ENCODE assay signal across 25 cellular contexts in genomic region chr11:75913984-75914383, GRCh38.
DNase-seq lines count a peak whose midpoint lies in the region; ATAC-seq, FAIRE-seq and TF ChIP-seq lines count a peak whose summit lies in the region.
"Had no signal": no experiment of that assay in that cellular context is flagged by ENCODE, and none has a peak within 500 bp of the region (broad histone marks: within the 10 kb centered on the region; RNA-seq: fewer than 3 reads in every experiment).

No MANE protein-coding gene starts in this region.

- no peak for TF ChIP-seq EP300 in K562 (IDR thresholded peaks at IDR 0.05; ENCODE audit: low read length)

- no peak overlapping the region for H2AFZ ChIP-seq in PC-3 (ENCODE audit: low read length)
- H2AFZ ChIP-seq in K562 (ENCODE audit: low read depth, low read length): no peak overlapping the region

- in situ Hi-C loops in K562 (cut with MboI) (no loop called here), GM13977 (cut with MboI; ENCODE audit: low pct_unique_long_range_greater_than_20kb, low sequenced_read_pairs, unreplicated experiment) (no loop called here)

- no peaks in the 10 kb centered on the region for H3K27me3 ChIP-seq in PC-3 (ENCODE audit: low read length)
- H3K27me3 ChIP-seq in K562 (ENCODE audit: control insufficient read depth in 2 of 2, insufficient read depth in 2 of 2, low read length in 2 of 2): no peaks in the 10 kb centered on the region
- H3K27me3 ChIP-seq: BE2C, BLaER1 had no signal

- no peak overlapping the region for H3K4me2 ChIP-seq in PC-3 (ENCODE audit: low read length)
- no peak overlapping the region for H3K4me2 ChIP-seq in K562 (ENCODE audit: insufficient read depth, low read length)
- H3K4me2 ChIP-seq: BLaER1 had no signal

- no peak for FAIRE-seq in K562 (lab: Jason Lieb, UNC)
- FAIRE-seq: A204.1, G401.6, GM19239 had no signal

- no peak overlapping the region for H3K9ac ChIP-seq in PC-3 (ENCODE audit: low read length)
- H3K9ac ChIP-seq in K562 (ENCODE audit: insufficient read depth in 1 of 2, low read depth in 2 of 2, low read length in 2 of 2): no peak overlapping the region
- H3K9ac ChIP-seq: BLaER1 had no signal

- H3K9me3 ChIP-seq in PC-3 (ENCODE audit: low read length) (no peaks in the 10 kb centered on the region), K562 (replicated peaks; ENCODE audit: control insufficient read depth, insufficient read depth, low read depth, low read length) (no peaks in the 10 kb centered on the region)
- H3K9me3 ChIP-seq: BE2C, BLaER1 had no signal

- H3K9me2 ChIP-seq in PC-3 (replicated peaks; ENCODE audit: low read length): no peaks in the 10 kb centered on the region

- intact Hi-C loops in PC-3 (cut with micrococcal nuclease): no loop called here
- intact Hi-C loops in K562 (cut with micrococcal nuclease): no loop called here

- POLR2A ChIA-PET in PC-3 (lab: Charles Lee; ENCODE audit: unreplicated experiment): no interaction called here
- POLR2A ChIA-PET in K562 (lab: Yijun Ruan, JAX): interaction anchor here (0.7 kb wide), 1 partner anchor 11 kb away, joined by 3 read pairs; no protein-coding TSS in a partner anchor

- H4K20me1 ChIP-seq in PC-3 (ENCODE audit: low read length): no peaks in the 10 kb centered on the region
- H4K20me1 ChIP-seq in K562 (replicated peaks; ENCODE audit: control insufficient read depth, insufficient read depth, low read length): no peaks in the 10 kb centered on the region

- no peaks in the 10 kb centered on the region for H3F3A ChIP-seq in PC-3 (ENCODE audit: low read length, unreplicated experiment)

- TF ChIP-seq POLR2A in GM18505 (IDR thresholded peaks at IDR 0.05; ENCODE audit: borderline replicate concordance, extremely low read depth, insufficient read depth, insufficient read length) (peak; percentile 12), K562 (conservative IDR thresholded peaks at IDR 0.05) (no peak)

- CTCF ChIA-PET in PC-3 (lab: Charles Lee) (no interaction called here), K562 (lab: Yijun Ruan, JAX; ENCODE audit: low intra/inter-chr PET ratio) (no interaction called here)

- ATAC-seq in GM18505 (IDR thresholded peaks at IDR 0.05; ENCODE audit: unreplicated experiment) (no peak), PC-3 (peak; percentile 43; the same call in 1 of the 2 replicates), K562 (no peak)

- H3K4me3 ChIP-seq in PC-3 (ENCODE audit: low read length) (no peak overlapping the region), K562 (no peak overlapping the region)
- H3K4me3 ChIP-seq: BLaER1 had no signal

- BruUV-seq in PC-3 (replicated peaks; lab: Mats Ljungman, UMichigan) (no TSS peak), K562 (replicated peaks; lab: Mats Ljungman, UMichigan) (no TSS peak)

- H3K36me3 ChIP-seq in PC-3 (ENCODE audit: low read depth, low read length): peaks cover 3% of the 10 kb centered on the region; the same call in 1 of the 2 replicates
- peaks cover 18% of the 10 kb centered on the region; the same call in 2 of the 3 replicates for H3K36me3 ChIP-seq in K562 (ENCODE audit: control insufficient read depth, insufficient read depth, low read length)

- H3K79me2 ChIP-seq in PC-3 (ENCODE audit: low read length): no peaks in the 10 kb centered on the region
- no peaks in the 10 kb centered on the region for H3K79me2 ChIP-seq in K562 (ENCODE audit: control insufficient read depth, insufficient read depth, low read length)

- no peak for TF ChIP-seq RAD21 in K562 (CRISPR knock-in tag; conservative IDR thresholded peaks at IDR 0.05 in 1 of 2, IDR thresholded peaks at IDR 0.05 in 1 of 2)

- no peak overlapping the region for H3K27ac ChIP-seq in PC-3 (ENCODE audit: low read length)
- H3K27ac ChIP-seq in K562 (ENCODE audit: extremely low read depth, low read depth, low read length): no peak overlapping the region
- H3K27ac ChIP-seq: BLaER1 had no signal

- H3K9me1 ChIP-seq in K562 (ENCODE audit: control insufficient read depth, insufficient read depth, low read length): no peaks in the 10 kb centered on the region

- no peak for DNase-seq in PC-3
- DNase-seq in K562 (ENCODE audit: extremely low read depth in 1 of 4, low spot score in 3 of 4): no peak
- DNase-seq in activated effector memory CD4-positive, alpha-beta T cell treated with Interleukin-2 at 50 U/mL for 16 hours: no peak
- no peak for DNase-seq in superior temporal gyrus (ENCODE audit: extremely low spot score)
- no peak for DNase-seq in GM13977 (ENCODE audit: low spot score)
- DNase-seq in SK-N-DZ (ENCODE audit: low spot score): no peak
- DNase-seq: 8988T; ACHN; BE2C; C1 segment of cervical spinal cord; CD4-positive, alpha-beta memory T cell; CD4-positive, CD25-positive, alpha-beta regulatory T cell; CD8-positive, alpha-beta memory T cell; COR-L47; DMS 273 treated with DMSO at 0.1 percent for 48 hours; DMS153; DMS53; DMS79; DND-41; GF-D8 had no signal

- H3K4me1 ChIP-seq in PC-3 (ENCODE audit: insufficient read depth, low read length) (no peaks in the 10 kb centered on the region), K562 (replicated peaks in 1 of 2; ENCODE audit: control insufficient read depth in 2 of 2, insufficient read depth in 2 of 2, low read length in 2 of 2) (0 out of 5 replicates have a peak, but pooled peaks cover 0 to 2% of the 10 kb centered on the region in 2 experiments)
- H3K4me1 ChIP-seq: BE2C, BLaER1 had no signal

- WGBS in K562 (ENCODE audit: insufficient coverage, low coverage, missing lambda C conversion rate): 65% methylated on average over 2 of the region's 2 CpGs

- no peak for TF ChIP-seq CTCF in PC-3 (conservative IDR thresholded peaks at IDR 0.05; ENCODE audit: low read depth, low read length)
- TF ChIP-seq CTCF in K562 (IDR thresholded peaks at IDR 0.05 in 2 of 3, conservative IDR thresholded peaks at IDR 0.05 in 1 of 3; ENCODE audit: insufficient read depth in 2 of 3, low read depth in 1 of 3, low read length in 3 of 3): no peak
- TF ChIP-seq CTCF in GM13977 (IDR thresholded peaks at IDR 0.05; ENCODE audit: extremely low read depth, insufficient read depth, missing control alignments): no peak

TF ChIP-seq in K562, 482 proteins besides CTCF, POLR2A, EP300 and RAD21:
- TF ChIP-seq MAX (CRISPR knock-in tag; IDR thresholded peaks at IDR 0.05): no peak
- peak; percentile 77 for TF ChIP-seq TFE3 (CRISPR knock-in tag; IDR thresholded peaks at IDR 0.05)
- TF ChIP-seq FUS (optimal IDR thresholded peaks at IDR 0.05; ENCODE audit: low read depth, low read length): no peak
- no peak for TF ChIP-seq CBFA2T3 (IDR thresholded peaks at IDR 0.05)
- TF ChIP-seq BMI1 (IDR thresholded peaks at IDR 0.05; ENCODE audit: low read length): no peak
- no peak for TF ChIP-seq C11orf30 (IDR thresholded peaks at IDR 0.05; ENCODE audit: low read depth)
- TF ChIP-seq ARID3B (CRISPR knock-in tag; IDR thresholded peaks at IDR 0.05; ENCODE audit: borderline replicate concordance): no peak
- TF ChIP-seq RAD51 (IDR thresholded peaks at IDR 0.05; ENCODE audit: borderline replicate concordance, low read depth): peak; percentile 36
- no peak for TF ChIP-seq HNRNPH1 (optimal IDR thresholded peaks at IDR 0.05; ENCODE audit: low read depth, low read length)
- TF ChIP-seq TFAP4 (CRISPR knock-in tag; IDR thresholded peaks at IDR 0.05; ENCODE audit: borderline replicate concordance): no peak
- TF ChIP-seq HMGN3 (IDR thresholded peaks at IDR 0.05; ENCODE audit: borderline replicate concordance, extremely low read depth, insufficient read length, low read depth, low read length): no peak
